Comparison of ENCODE assay signal across 14 cellular contexts in genomic region chr9:122819326-122819725, GRCh38. TPM values are rescaled to one million over a fixed set of nuclear protein-coding genes. Genes with fewer than 3 reads are reported as not detected.
DNase-seq lines count a peak whose midpoint lies in the region; ATAC-seq, FAIRE-seq and TF ChIP-seq lines count a peak whose summit lies in the region.
"Had no signal": no experiment of that assay in that cellular context is flagged by ENCODE, and none has a peak within 500 bp of the region (broad histone marks: within the 10 kb centered on the region; RNA-seq: fewer than 3 reads in every experiment).

No MANE protein-coding gene starts in this region.

- H3K9ac ChIP-seq in mammary epithelial cell (ENCODE audit: insufficient read depth, low read length) = no peak overlapping the region

- H3K79me2 ChIP-seq in mammary epithelial cell (ENCODE audit: insufficient read depth, low read length) = peaks cover 8% of the 10 kb centered on the region

- no TSS peak for BruUV-seq in mammary epithelial cell (replicated peaks; lab: Mats Ljungman, UMichigan)

- H3K4me1 ChIP-seq in breast epithelium (no peaks in the 10 kb centered on the region), mammary epithelial cell (ENCODE audit: insufficient read depth, low read length) (peaks cover 6% of the 10 kb centered on the region), lower lobe of right lung (peaks cover 72% of the 10 kb centered on the region), urinary bladder (ENCODE audit: insufficient read depth) (no peaks in the 10 kb centered on the region), HAP-1 (peaks cover 5% of the 10 kb centered on the region)

- intact Hi-C loops in breast epithelium (cut with DNase I; ENCODE audit: low total_unique reads) (no loop called here), mammary epithelial cell (cut with micrococcal nuclease) (no loop called here), lower lobe of right lung (cut with DNase I) (loop anchor here (10.0 kb wide), 1 partner anchor 345 kb away; the partner anchor contains the start of gene OR1J1)

- no peaks in the 10 kb centered on the region for H3K9me3 ChIP-seq in breast epithelium
- no peaks in the 10 kb centered on the region for H3K9me3 ChIP-seq in mammary epithelial cell (replicated peaks; ENCODE audit: insufficient read depth, low read length)
- H3K9me3 ChIP-seq in lower lobe of right lung = no peaks in the 10 kb centered on the region
- H3K9me3 ChIP-seq in HAP-1 = no peaks in the 10 kb centered on the region
- H3K9me3 ChIP-seq: right lobe of liver, tibial nerve had no signal

- H3K4me1 Mint-ChIP-seq in T-helper 2 cell treated with Interferon-gamma antibody and Interleukin-4, amounts not matched to agents 5 μg/mL and 100 μg/mL, for 36 hours (ENCODE audit: low read depth) = peaks cover 28% of the 10 kb centered on the region

- H3K36me3 ChIP-seq in breast epithelium (no peaks in the 10 kb centered on the region), mammary epithelial cell (ENCODE audit: insufficient read depth, low read length) (peaks cover 4% of the 10 kb centered on the region), lower lobe of right lung (peaks cover 68% of the 10 kb centered on the region), urinary bladder (ENCODE audit: insufficient read depth) (peaks cover 2% of the 10 kb centered on the region), HAP-1 (replicated peaks) (peaks cover 11% of the 10 kb centered on the region)

- H3K27ac ChIP-seq in breast epithelium (peak overlapping the region; percentile 22 to 63), mammary epithelial cell (ENCODE audit: insufficient read depth, low read depth, low read length) (no peak overlapping the region), caudate nucleus (ENCODE audit: low read depth, low read length) (peak overlapping the region; percentile 54), lower lobe of right lung (peak overlapping the region; percentile 44), urinary bladder (ENCODE audit: low read depth) (peak overlapping the region; percentile 52)
- H3K27ac ChIP-seq: right lobe of liver had no signal

- DNase-seq in breast epithelium (ENCODE audit: low spot score in 2 of 2) (no peak), mammary epithelial cell (no peak), caudate nucleus (lab: John Stamatoyannopoulos, UW) (no peak), lower lobe of right lung (no peak), HTR-8/SVneo (ENCODE audit: insufficient read length, low spot score) (no peak), HAP-1 (ENCODE audit: low spot score in 2 of 2) (no peak)
- DNase-seq in T-helper 2 cell treated with Interferon-gamma antibody and Interleukin-4, amounts not matched to agents 5 μg/mL and 100 μg/mL, for 36 hours (ENCODE audit: low spot score) = no peak
- DNase-seq: amniotic stem cell, GOT3, MM.1S, NCI-H2171, right lobe of liver had no signal

- dilution Hi-C loops in mammary epithelial cell (cut with HindIII; ENCODE audit: low sequenced_read_pairs) = no loop called here

- peaks cover 44% of the 10 kb centered on the region for H3K36me3 Mint-ChIP-seq in T-helper 2 cell treated with Interferon-gamma antibody and Interleukin-4, amounts not matched to agents 5 μg/mL and 100 μg/mL, for 36 hours (ENCODE audit: low read depth)

- H3K27ac Mint-ChIP-seq in T-helper 2 cell treated with Interferon-gamma antibody and Interleukin-4, amounts not matched to agents 5 μg/mL and 100 μg/mL, for 36 hours = no peak overlapping the region

- TF ChIP-seq POLR2A in breast epithelium (IDR thresholded peaks at IDR 0.05) = no peak

- H3K4me3 ChIP-seq in breast epithelium (no peak overlapping the region), mammary epithelial cell (replicated peaks in 1 of 3; ENCODE audit: insufficient read depth in 1 of 3, low read depth in 2 of 3, low read length in 3 of 3) (no peak overlapping the region), lower lobe of right lung (no peak overlapping the region), urinary bladder (ENCODE audit: low read depth, low read length) (no peak overlapping the region), HAP-1 (no peak overlapping the region)
- H3K4me3 ChIP-seq: right lobe of liver, tibial nerve had no signal

- H3K4me2 ChIP-seq in mammary epithelial cell (ENCODE audit: insufficient read depth, low read depth, low read length) = no peak overlapping the region

- CTCF ChIA-PET in mammary epithelial cell (lab: Charles Lee; ENCODE audit: low non-redundant PET) = no interaction called here

- H3K27me3 Mint-ChIP-seq in T-helper 2 cell treated with Interferon-gamma antibody and Interleukin-4, amounts not matched to agents 5 μg/mL and 100 μg/mL, for 36 hours (ENCODE audit: low read depth) = no peaks in the 10 kb centered on the region

- no peaks in the 10 kb centered on the region for H4K20me1 ChIP-seq in mammary epithelial cell (ENCODE audit: insufficient read depth, low read length)

- in situ Hi-C loops in mammary epithelial cell (cut with MboI; ENCODE audit: low sequenced_read_pairs in 2 of 2) = loop anchor here (10.0 to 25.0 kb wide), 3 partner anchors 355 to 732 kb away; partner anchors contain the start of gene TTLL11 (in 2 of the 2)
- in situ Hi-C loops in HAP-1 (cut with MboI; ENCODE audit: low sequenced_read_pairs) = no loop called here

- no peak overlapping the region for H3K4me3 Mint-ChIP-seq in T-helper 2 cell treated with Interferon-gamma antibody and Interleukin-4, amounts not matched to agents 5 μg/mL and 100 μg/mL, for 36 hours

- 96% methylated on average over 3 of the region's 3 CpGs for WGBS in mammary epithelial cell (ENCODE audit: low coverage, missing lambda C conversion rate)
- 53% methylated on average over 3 of the region's 3 CpGs for WGBS in urinary bladder

- H3K27me3 ChIP-seq in breast epithelium = no peaks in the 10 kb centered on the region
- H3K27me3 ChIP-seq in mammary epithelial cell (ENCODE audit: insufficient read depth, low read length) = no peaks in the 10 kb centered on the region
- H3K27me3 ChIP-seq in lower lobe of right lung (ENCODE audit: low read depth) = no peaks in the 10 kb centered on the region
- no peaks in the 10 kb centered on the region for H3K27me3 ChIP-seq in HAP-1 (ENCODE audit: low read depth)
- H3K27me3 ChIP-seq: right lobe of liver, tibial nerve had no signal

- H3K9me3 Mint-ChIP-seq in T-helper 2 cell treated with Interferon-gamma antibody and Interleukin-4, amounts not matched to agents 5 μg/mL and 100 μg/mL, for 36 hours = no peaks in the 10 kb centered on the region

- no peak for ATAC-seq in lower lobe of right lung

- TF ChIP-seq CTCF in breast epithelium (IDR thresholded peaks at IDR 0.05) (no peak), mammary epithelial cell (conservative IDR thresholded peaks at IDR 0.05 in 1 of 2, IDR thresholded peaks at IDR 0.05 in 1 of 2; ENCODE audit: extremely low read depth in 1 of 2, insufficient read depth in 1 of 2, low read depth in 1 of 2, low read length in 2 of 2) (no peak), lower lobe of right lung (IDR thresholded peaks at IDR 0.05) (no peak)

- no peak for FAIRE-seq in HTR-8/SVneo (lab: Jason Lieb, UNC)

- H2AFZ ChIP-seq in mammary epithelial cell (ENCODE audit: low read depth, low read length) = no peak overlapping the region

RNA-seq across cellular contexts. Expression of gene PDCL, which starts 9.1 kb away (rescaled TPM):
- total RNA-seq in breast epithelium = 10 to 100 TPM; 14.2 to 24.9 (median 23.7) TPM
- 10 to 100 TPM; 12.9 to 25.8 TPM for total RNA-seq in mammary epithelial cell
- polyA plus RNA-seq in mammary epithelial cell = 7.5 TPM
- polyA minus RNA-seq in mammary epithelial cell = 6.9 TPM
- total RNA-seq in lower lobe of right lung = 31.0 TPM
- total RNA-seq in urinary bladder = 42.7 TPM
- polyA plus RNA-seq in urinary bladder = 14.2 TPM

RNA-seq across cellular contexts. Expression of gene OR1K1, which starts 19.4 kb away (rescaled TPM):
- total RNA-seq in breast epithelium = not detected
- total RNA-seq in mammary epithelial cell = not detected
- polyA plus RNA-seq in mammary epithelial cell = not detected
- not detected for polyA minus RNA-seq in mammary epithelial cell
- total RNA-seq in lower lobe of right lung = not detected
- total RNA-seq in urinary bladder = not detected
- not detected for polyA plus RNA-seq in urinary bladder
- total RNA-seq: right lobe of liver, tibial nerve had no signal

RNA-seq across cellular contexts. Expression of gene OR5C1, which starts 30.6 kb away (rescaled TPM):
- total RNA-seq in breast epithelium (not detected), mammary epithelial cell (not detected), lower lobe of right lung (not detected), urinary bladder (not detected)
- polyA plus RNA-seq in mammary epithelial cell (not detected), urinary bladder (not detected)
- not detected for polyA minus RNA-seq in mammary epithelial cell
- total RNA-seq: right lobe of liver, tibial nerve had no signal
